ENCODE assay signal across 8 cellular contexts in the genomic region with DNA sequence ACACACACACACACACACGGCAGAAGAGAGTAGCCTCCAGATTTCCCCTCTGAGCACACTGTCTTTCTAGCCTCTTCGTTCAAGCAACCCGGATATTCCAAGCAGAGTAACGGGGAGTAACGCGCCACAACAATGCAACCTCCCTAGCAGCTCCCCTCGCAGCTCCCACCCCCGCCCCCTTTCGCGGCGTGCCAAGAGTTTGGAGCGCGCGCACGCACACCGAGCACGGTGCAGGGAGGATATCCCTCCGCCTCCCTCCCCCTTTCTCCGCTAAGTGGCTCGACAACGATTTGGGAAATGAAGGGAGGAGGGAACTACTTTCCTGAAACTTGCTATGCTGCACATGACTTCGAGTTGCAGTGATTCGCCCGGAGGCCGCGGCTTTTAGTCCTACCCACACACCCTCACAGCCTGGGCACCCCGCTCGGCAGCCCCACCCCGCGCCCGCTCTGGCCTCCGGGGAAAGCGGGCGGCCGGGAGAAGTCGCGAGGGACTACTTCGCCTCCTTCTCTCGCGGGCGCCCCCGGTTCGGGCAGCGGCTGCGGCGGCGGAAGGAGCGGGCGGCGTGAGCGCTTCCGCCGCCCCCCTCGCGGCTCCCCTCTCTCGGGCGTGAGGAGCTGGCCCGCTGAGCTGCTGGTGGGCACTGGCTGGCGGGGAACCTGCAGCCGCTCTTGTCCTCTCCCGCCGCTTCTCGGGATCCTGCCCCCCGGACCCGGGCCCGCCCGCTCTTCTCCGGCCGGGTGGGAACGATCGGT. TPM values are rescaled to one million over a fixed set of nuclear protein-coding genes. Genes with fewer than 3 reads are reported as not detected.
DNase-seq lines count a peak whose midpoint lies in the region; ATAC-seq and TF ChIP-seq lines count a peak whose summit lies in the region.

No MANE protein-coding gene starts in this region.

- H3K23ac ChIP-seq in mesenchymal stem cell (ENCODE audit: low read length in 2 of 2) = peak overlapping the region in 1 of 2 experiments; percentile 96

- no peak overlapping the region for H2AK5ac ChIP-seq in mesenchymal stem cell (ENCODE audit: low read length, severe bottlenecking)

- H3K36me3 ChIP-seq in NT2/D1 (ENCODE audit: insufficient read depth, insufficient read length, low read length) (no peaks in the 10 kb centered on the region), endodermal cell (ENCODE audit: control insufficient read depth, insufficient read depth, low read length) (peaks cover 5% of the 10 kb centered on the region), mesenchymal stem cell (ENCODE audit: control insufficient read depth in 1 of 2, insufficient read depth in 2 of 2, low read depth in 1 of 2, low read length in 2 of 2) (no peaks in the 10 kb centered on the region)

- no peaks in the 10 kb centered on the region for H3K4me1 ChIP-seq in NT2/D1 (ENCODE audit: insufficient read depth, insufficient read length)
- peaks cover 15% of the 10 kb centered on the region for H3K4me1 ChIP-seq in endodermal cell (ENCODE audit: control insufficient read depth, insufficient read depth, low read length)
- H3K4me1 ChIP-seq in mesenchymal stem cell (ENCODE audit: control insufficient read depth, insufficient read depth, low read depth, low read length) = no peaks in the 10 kb centered on the region

- H3K27ac ChIP-seq in endodermal cell (ENCODE audit: low read depth, low read length) (peak overlapping the region; percentile 93), mesenchymal stem cell (ENCODE audit: low read length, poor library complexity, severe bottlenecking) (peak overlapping the region; percentile 99)

- H3K27ac Mint-ChIP-seq in endodermal cell = peak overlapping the region; percentile 91

- DNase-seq in C1 segment of cervical spinal cord (lab: John Stamatoyannopoulos, UW) (peak; percentile 53 to 92 (median 86)), HS-27A (ENCODE audit: low read depth) (peak; percentile 95), NT2/D1 (ENCODE audit: low read depth, low spot score) (peak; percentile 80), endodermal cell (peak; percentile 97), mesenchymal stem cell (peak; percentile 99)
- DNase-seq in activated CD8-positive, alpha-beta memory T cell treated with anti-CD3 and anti-CD28 coated beads, Interleukin-2, amount 50 U/mL, for 4 hours = peak; percentile 66
- peak; percentile 19 for DNase-seq in stimulated activated CD8-positive, alpha-beta memory T cell treated with anti-CD3 and anti-CD28 coated beads, Interleukin-12 subunit alpha, Interleukin-12 subunit beta, amount 100 ng/mL, for 1 hour (ENCODE audit: low read depth)

- H4K8ac ChIP-seq in mesenchymal stem cell (ENCODE audit: low read length) = peak overlapping the region; percentile 95

- H3K4me1 Mint-ChIP-seq in endodermal cell = peaks cover 62% of the 10 kb centered on the region

- peak; percentile 1 for TF ChIP-seq CTCF in endodermal cell (conservative IDR thresholded peaks at IDR 0.05)

- H2BK15ac ChIP-seq in mesenchymal stem cell (ENCODE audit: low read depth, poor library complexity, severe bottlenecking) = peak overlapping the region; percentile 96

- H3K4me2 ChIP-seq in mesenchymal stem cell (ENCODE audit: low read length, poor library complexity, severe bottlenecking) = peak overlapping the region; percentile 90

- WGBS in endodermal cell (ENCODE audit: insufficient coverage in 1 of 2, insufficient read length in 1 of 2), 2 experiments = 0% methylated on average over 6 to 67 of the region's 71 CpGs
- WGBS in mesenchymal stem cell = 0% methylated on average over 34 of the region's 71 CpGs

- H2BK12ac ChIP-seq in mesenchymal stem cell (ENCODE audit: low read length in 2 of 2) = peak overlapping the region in 1 of 2 experiments; percentile 80

- H3K27me3 ChIP-seq in NT2/D1 (ENCODE audit: insufficient read depth, insufficient read length) = no peaks in the 10 kb centered on the region
- no peaks in the 10 kb centered on the region for H3K27me3 ChIP-seq in endodermal cell (ENCODE audit: control insufficient read depth, insufficient read depth, low read length, poor library complexity, severe bottlenecking)
- no peaks in the 10 kb centered on the region for H3K27me3 ChIP-seq in mesenchymal stem cell (ENCODE audit: control insufficient read depth in 1 of 2, insufficient read depth in 1 of 2, low read length in 2 of 2)

- H3K14ac ChIP-seq in mesenchymal stem cell (ENCODE audit: low read length in 2 of 2) = peak overlapping the region; percentile 83 to 96

- no peaks in the 10 kb centered on the region for H3K79me1 ChIP-seq in mesenchymal stem cell (replicated peaks; ENCODE audit: low read length, poor library complexity, severe bottlenecking)

- peak overlapping the region; percentile 97 to 98 for H3K4ac ChIP-seq in mesenchymal stem cell (ENCODE audit: low read depth in 1 of 2, low read length in 2 of 2)

- peak overlapping the region; percentile 97 for H3K4me3 Mint-ChIP-seq in endodermal cell

- peak overlapping the region; percentile 100 for H2BK5ac ChIP-seq in mesenchymal stem cell (ENCODE audit: low read depth, low read length, poor library complexity, severe bottlenecking)

- H3K9me3 ChIP-seq in NT2/D1 (ENCODE audit: insufficient read depth, low read length) (no peaks in the 10 kb centered on the region), endodermal cell (ENCODE audit: control insufficient read depth, low read length) (no peaks in the 10 kb centered on the region), mesenchymal stem cell (ENCODE audit: control insufficient read depth, low read length) (no peaks in the 10 kb centered on the region)

- no peaks in the 10 kb centered on the region for H3K27me3 Mint-ChIP-seq in endodermal cell (ENCODE audit: insufficient read depth)

- H2AFZ ChIP-seq in mesenchymal stem cell (ENCODE audit: low read depth, low read length) = peak overlapping the region; percentile 58

- H3K4me3 ChIP-seq in NT2/D1 (ENCODE audit: insufficient read length, low read depth) (peak overlapping the region; percentile 68), endodermal cell (ENCODE audit: low read length) (peak overlapping the region; percentile 99), mesenchymal stem cell (ENCODE audit: insufficient read depth in 1 of 2, low read depth in 1 of 2, low read length in 2 of 2) (peak overlapping the region; percentile 82 to 96)

- peak; percentile 56 for ATAC-seq in GM19397 (IDR thresholded peaks at IDR 0.05; ENCODE audit: unreplicated experiment)

- peaks cover 2% of the 10 kb centered on the region for H3K36me3 Mint-ChIP-seq in endodermal cell (ENCODE audit: low read depth)

- no peaks in the 10 kb centered on the region for H3K9me3 Mint-ChIP-seq in endodermal cell

- peak overlapping the region; percentile 100 for H2BK120ac ChIP-seq in mesenchymal stem cell (ENCODE audit: low read depth, low read length)

- H3K9ac ChIP-seq in NT2/D1 (ENCODE audit: insufficient read length, low read depth) (peak overlapping the region; percentile 93), endodermal cell (ENCODE audit: extremely low read depth, low read length, poor library complexity, severe bottlenecking) (peak overlapping the region; percentile 79), mesenchymal stem cell (ENCODE audit: low read length) (peak overlapping the region; percentile 95)

- peak overlapping the region; percentile 99 for H4K91ac ChIP-seq in mesenchymal stem cell (ENCODE audit: low read length)

- peak overlapping the region; percentile 96 to 100 for H3K18ac ChIP-seq in mesenchymal stem cell (ENCODE audit: low read depth in 1 of 2, low read length in 2 of 2)

RNA-seq across cellular contexts. Expression of a gene that starts 0.7 kb away (rescaled TPM):
- 10 to 100 TPM; 50.8 to 61.7 TPM for total RNA-seq in endodermal cell
- 40.7 TPM for polyA plus RNA-seq in endodermal cell (2013, experiment 1 of 2)
- 43.1 TPM for polyA plus RNA-seq in endodermal cell (2013, experiment 2 of 2)
- polyA plus RNA-seq in mesenchymal stem cell (2013, experiment 1 of 2) = 22.0 TPM
- 23.3 TPM for polyA plus RNA-seq in mesenchymal stem cell (2013, experiment 2 of 2)

Comparison
In these comparisons a context has a peak if more than half of its experiments do, and no peak if none do; other contexts are left out.
1. Peak in every context shown above with its lines: DNase-seq, ATAC-seq, H3K4me3 ChIP-seq and H3K27ac ChIP-seq.
2. DNase-seq: peak in every context shown above with its lines; median percentile 99 in mesenchymal stem cell; 97 in endodermal cell; 95 in HS-27A; 86 in C1 segment of cervical spinal cord; 80 in NT2/D1; 66 in activated CD8-positive, alpha-beta memory T cell treated with anti-CD3 and anti-CD28 coated beads, Interleukin-2, amount 50 U/mL, for 4 hours; 19 in stimulated activated CD8-positive, alpha-beta memory T cell treated with anti-CD3 and anti-CD28 coated beads, Interleukin-12 subunit alpha, Interleukin-12 subunit beta, amount 100 ng/mL, for 1 hour.